Comparison of ENCODE assay signal across 1 cellular context in genomic region chr14:24508155-24508554, GRCh38.
TF ChIP-seq lines count a peak whose summit lies in the region.

CMA1 (minus strand) TSS chr14:24508265; CDS start chr14:24508235, 30 bp downstream.

TF ChIP-seq in GM23338, 12 proteins besides CTCF, POLR2A, EP300 and RAD21 (continued from another document):
- no peak for TF ChIP-seq ZNF462 (CRISPR knock-in tag; IDR thresholded peaks at IDR 0.05)
- TF ChIP-seq REST (IDR thresholded peaks at IDR 0.05; ENCODE audit: unreplicated experiment), result no peak
- no peak for TF ChIP-seq EZH2phosphoT487 (IDR thresholded peaks at IDR 0.05; ENCODE audit: unreplicated experiment)
- TF ChIP-seq CREB1 (CRISPR knock-in tag; IDR thresholded peaks at IDR 0.05; ENCODE audit: low read depth), result no peak
- TF ChIP-seq ZNF331 (CRISPR knock-in tag; IDR thresholded peaks at IDR 0.05; ENCODE audit: low read depth), result no peak
